In the genomic region with DNA sequence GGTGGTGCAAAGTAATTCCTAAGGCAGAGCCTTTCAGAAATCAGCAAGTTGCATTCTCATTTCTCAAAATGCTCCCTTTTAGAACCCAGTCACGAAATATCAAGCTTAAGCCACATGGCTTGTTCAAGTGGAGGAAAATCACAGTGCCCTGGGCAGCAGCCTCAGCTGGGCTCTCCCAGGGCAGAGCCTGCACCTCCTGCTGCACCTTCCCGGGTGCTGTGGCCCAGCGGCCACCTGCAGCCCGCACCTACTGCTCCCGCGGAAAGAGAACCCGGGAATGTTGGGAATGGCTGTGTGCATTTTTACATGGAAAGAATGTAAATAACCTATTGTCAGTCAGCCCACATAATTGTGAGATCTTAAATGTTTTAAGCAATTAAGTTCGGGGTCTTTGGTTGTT, we compare ENCODE assay signal across 34 cellular contexts.
"Had no signal": no experiment of that assay in that cellular context is flagged by ENCODE, and none has a peak within 500 bp of the region (broad histone marks: within the 10 kb centered on the region; RNA-seq: fewer than 3 reads in every experiment).

No MANE protein-coding gene starts in this region.

- ATAC-seq: activated CD4-positive, alpha-beta T cell treated with anti-CD3 and anti-CD28 coated beads for 36 hours; activated CD4-positive, CD25-positive, alpha-beta regulatory T cell treated with anti-CD3 and anti-CD28 coated beads, Interleukin-2, amount 50 U/mL, for 24 hours; activated naive CD4-positive, alpha-beta T cell treated with anti-CD3 and anti-CD28 coated beads, Interleukin-2, amount 50 U/mL, for 72 hours; activated naive CD8-positive, alpha-beta T cell treated with anti-CD3 and anti-CD28 coated beads, Interleukin-2, amount 50 U/mL, for 24 hours; activated T-cell treated with anti-CD3 and anti-CD28 coated beads, Interleukin-2, amount 50 U/mL, for 4 hours had no signal

- H3K27ac ChIP-seq: Peyer's patch, SJSA1 had no signal

- H3K36me3 Mint-ChIP-seq: activated CD4-positive, alpha-beta memory T cell treated with anti-CD3 and anti-CD28 coated beads for 36 hours; activated naive CD4-positive, alpha-beta T cell treated with anti-CD3 and anti-CD28 coated beads, Interleukin-2, amount 50 U/mL, for 72 hours; brain had no signal

- H3K4me2 ChIP-seq: SK-N-SH had no signal

- H3K9me3 ChIP-seq: SJSA1, SK-N-SH had no signal

- H3K4me1 ChIP-seq: Peyer's patch, SJSA1 had no signal

- H3K27me3 ChIP-seq: Peyer's patch, SJSA1 had no signal

- H3K27me3 Mint-ChIP-seq: activated CD4-positive, alpha-beta memory T cell treated with anti-CD3 and anti-CD28 coated beads for 36 hours; activated CD4-positive, alpha-beta T cell treated with anti-CD3 and anti-CD28 coated beads for 36 hours; activated CD4-positive, alpha-beta T cell treated with anti-CD3 and anti-CD28 coated beads, Interleukin-2, amount 10 ng/mL, durations not matched to agents 7 days and 5 days; activated naive CD8-positive, alpha-beta T cell treated with anti-CD3 and anti-CD28 coated beads, Interleukin-2, amount 50 U/mL, for 24 hours had no signal

- H3K27ac Mint-ChIP-seq: activated CD4-positive, alpha-beta memory T cell treated with anti-CD3 and anti-CD28 coated beads for 36 hours; activated CD4-positive, alpha-beta T cell treated with anti-CD3 and anti-CD28 coated beads for 36 hours; activated CD4-positive, alpha-beta T cell treated with anti-CD3 and anti-CD28 coated beads, Interleukin-2, amount 10 ng/mL, durations not matched to agents 7 days and 5 days; activated naive CD4-positive, alpha-beta T cell treated with anti-CD3 and anti-CD28 coated beads for 36 hours; activated naive CD4-positive, alpha-beta T cell treated with anti-CD3 and anti-CD28 coated beads, Interleukin-2, amount 50 U/mL, for 72 hours; activated naive CD8-positive, alpha-beta T cell treated with anti-CD3 and anti-CD28 coated beads, Interleukin-2, amount 50 U/mL, for 24 hours; activated T-helper 1 cell treated with anti-CD3 and anti-CD28 coated beads, Interleukin-12 subunit alpha, Interleukin-12 subunit beta, Interleukin-2, Interleukin-4 antibody, amounts not matched to agents 30 ng/mL and 10 ng/mL and 1 ng/mL, durations not matched to agents 14 hours and 24 hours and 36 hours; brain; T-helper 1 cell treated with Interleukin-12 subunit alpha and Interleukin-12 subunit beta and Interleukin-4 antibody, amounts not matched to agents 30 μg/mL and 1 μg/mL, for 36 hours; T-helper 2 cell treated with Interferon-gamma antibody and Interleukin-4, amounts not matched to agents 5 μg/mL and 100 μg/mL, for 36 hours had no signal

- H3K4me1 Mint-ChIP-seq: activated CD4-positive, alpha-beta T cell treated with anti-CD3 and anti-CD28 coated beads for 36 hours; activated CD4-positive, alpha-beta T cell treated with anti-CD3 and anti-CD28 coated beads, Interleukin-2, amount 10 ng/mL, durations not matched to agents 7 days and 5 days; activated naive CD8-positive, alpha-beta T cell treated with anti-CD3 and anti-CD28 coated beads, Interleukin-2, amount 50 U/mL, for 24 hours; brain had no signal

- H3K4me3 Mint-ChIP-seq: activated CD4-positive, alpha-beta memory T cell treated with anti-CD3 and anti-CD28 coated beads for 36 hours; activated CD4-positive, alpha-beta T cell treated with anti-CD3 and anti-CD28 coated beads for 36 hours; activated CD4-positive, alpha-beta T cell treated with anti-CD3 and anti-CD28 coated beads, Interleukin-2, amount 10 ng/mL, durations not matched to agents 7 days and 5 days; activated naive CD4-positive, alpha-beta T cell treated with anti-CD3 and anti-CD28 coated beads for 36 hours; activated naive CD8-positive, alpha-beta T cell treated with anti-CD3 and anti-CD28 coated beads, Interleukin-2, amount 50 U/mL, for 24 hours; activated T-cell treated with anti-CD3 and anti-CD28 coated beads, Interleukin-2, amount 50 U/mL, for 4 hours; activated T-helper 1 cell treated with anti-CD3 and anti-CD28 coated beads, Interleukin-12 subunit alpha, Interleukin-12 subunit beta, Interleukin-2, Interleukin-4 antibody, amounts not matched to agents 30 ng/mL and 10 ng/mL and 1 ng/mL, durations not matched to agents 14 hours and 24 hours and 36 hours; brain; T-helper 1 cell treated with Interleukin-12 subunit alpha and Interleukin-12 subunit beta and Interleukin-4 antibody, amounts not matched to agents 30 μg/mL and 1 μg/mL, for 36 hours; T-helper 2 cell treated with Interferon-gamma antibody and Interleukin-4, amounts not matched to agents 5 μg/mL and 100 μg/mL, for 36 hours had no signal

- H3K9me2 ChIP-seq: SK-N-SH had no signal

- DNase-seq: activated CD4-positive, alpha-beta memory T cell treated with anti-CD3 and anti-CD28 coated beads for 36 hours; activated CD4-positive, alpha-beta T cell treated with anti-CD3 and anti-CD28 coated beads for 36 hours; activated CD4-positive, alpha-beta T cell treated with anti-CD3 and anti-CD28 coated beads, Interleukin-2, amount 10 ng/mL, durations not matched to agents 7 days and 5 days; activated CD8-positive, alpha-beta memory T cell treated with anti-CD3 and anti-CD28 coated beads, Interleukin-2, amount 50 U/mL, for 4 hours; activated gamma-delta T cell treated with Interleukin-2 at 50 U/mL for 16 hours; activated naive CD4-positive, alpha-beta T cell treated with anti-CD3 and anti-CD28 coated beads for 36 hours; activated naive CD8-positive, alpha-beta T cell treated with anti-CD3 and anti-CD28 coated beads, Interleukin-2, amount 50 U/mL, for 24 hours; activated T-cell treated with anti-CD3 and anti-CD28 coated beads for 4 hours; activated T-cell treated with anti-CD3 and anti-CD28 coated beads, Interleukin-2, amount 50 U/mL, for 4 hours; anterior cingulate cortex; central memory CD4-positive, alpha-beta T cell; Karpas-422; NCI-H1048; NCI-H1105 treated with DMSO at 0.1 percent for 48 hours; NCI-H1436; NCI-H1694; NCI-H1930; NCI-H2081 treated with DMSO at 0.1 percent for 48 hours; NCI-H226; NCI-H446 treated with DMSO at 0.1 percent for 48 hours; NCI-H524; NCI-H69; NCI-H82; Peyer's patch; RPMI8226; SHP77 treated with DMSO at 0.1 percent for 48 hours; SK-N-SH had no signal

- H3K36me3 ChIP-seq: Peyer's patch, SJSA1 had no signal

- H3K9me3 Mint-ChIP-seq: brain had no signal

- H3K4me3 ChIP-seq: Peyer's patch, SJSA1 had no signal
